In genomic region chr3:150453353-150453752, GRCh38 we compare ENCODE assay signal across 30 cellular contexts.
"Had no signal": no experiment of that assay in that cellular context is flagged by ENCODE, and none has a peak within 500 bp of the region (broad histone marks: within the 10 kb centered on the region; RNA-seq: fewer than 3 reads in every experiment).

No MANE protein-coding gene starts in this region.

- DNase-seq: activated B cell treated with CpG ODN at 0.5 μM for 24 hours; activated CD4-positive, alpha-beta T cell treated with anti-CD3 and anti-CD28 coated beads for 48 hours; activated CD4-positive, alpha-beta T cell treated with anti-CD3 and anti-CD28 coated beads, Interleukin-2, amount 50 U/mL, for 1 hour; activated CD4-positive, alpha-beta T cell treated with anti-CD3 and anti-CD28 coated beads, Interleukin-2, amount 50 U/mL, for 48 hours; activated CD8-positive, alpha-beta memory T cell treated with anti-CD3 and anti-CD28 coated beads for 24 hours; activated CD8-positive, alpha-beta T cell treated with anti-CD3 and anti-CD28 coated beads for 36 hours; activated effector memory CD4-positive, alpha-beta T cell treated with Interleukin-2 at 50 U/mL for 16 hours; activated gamma-delta T cell treated with Interleukin-2 at 50 U/mL for 16 hours; activated naive CD4-positive, alpha-beta T cell treated with anti-CD3 and anti-CD28 coated beads, Interleukin-2, amount 50 U/mL, for 16 hours; activated naive CD4-positive, alpha-beta T cell treated with Interleukin-2 at 50 U/mL for 16 hours; activated T-cell treated with anti-CD3 and anti-CD28 coated beads, Interleukin-2, amount 50 U/mL, for 4 hours; amniotic stem cell; anterior cingulate cortex; brain microvascular endothelial cell; cortex of kidney; dermis blood vessel endothelial cell; effector CD4-positive, alpha-beta T cell; effector memory CD8-positive, alpha-beta T cell; erythroblast; foreskin keratinocyte; gastrocnemius medialis; glutamatergic neuron; heart left ventricle; T-helper 17 cell; T1000; WERI-Rb-1 had no signal

- ATAC-seq: activated CD4-positive, CD25-positive, alpha-beta regulatory T cell treated with anti-CD3 and anti-CD28 coated beads, Interleukin-2, amount 50 U/mL, for 24 hours; activated CD8-positive, alpha-beta T cell treated with anti-CD3 and anti-CD28 coated beads for 36 hours; activated T-cell treated with anti-CD3 and anti-CD28 coated beads, Interleukin-2, amount 50 U/mL, for 4 hours; activated T-helper 17 cell treated with anti-CD3 and anti-CD28 coated beads, Interleukin-2, amount 50 U/mL, for 72 hours; effector memory CD8-positive, alpha-beta T cell; foreskin keratinocyte; heart left ventricle; T-helper 17 cell had no signal

- FAIRE-seq: astrocyte, bronchial epithelial cell had no signal
